ENCODE assay signal across 16 cellular contexts in the genomic region with DNA sequence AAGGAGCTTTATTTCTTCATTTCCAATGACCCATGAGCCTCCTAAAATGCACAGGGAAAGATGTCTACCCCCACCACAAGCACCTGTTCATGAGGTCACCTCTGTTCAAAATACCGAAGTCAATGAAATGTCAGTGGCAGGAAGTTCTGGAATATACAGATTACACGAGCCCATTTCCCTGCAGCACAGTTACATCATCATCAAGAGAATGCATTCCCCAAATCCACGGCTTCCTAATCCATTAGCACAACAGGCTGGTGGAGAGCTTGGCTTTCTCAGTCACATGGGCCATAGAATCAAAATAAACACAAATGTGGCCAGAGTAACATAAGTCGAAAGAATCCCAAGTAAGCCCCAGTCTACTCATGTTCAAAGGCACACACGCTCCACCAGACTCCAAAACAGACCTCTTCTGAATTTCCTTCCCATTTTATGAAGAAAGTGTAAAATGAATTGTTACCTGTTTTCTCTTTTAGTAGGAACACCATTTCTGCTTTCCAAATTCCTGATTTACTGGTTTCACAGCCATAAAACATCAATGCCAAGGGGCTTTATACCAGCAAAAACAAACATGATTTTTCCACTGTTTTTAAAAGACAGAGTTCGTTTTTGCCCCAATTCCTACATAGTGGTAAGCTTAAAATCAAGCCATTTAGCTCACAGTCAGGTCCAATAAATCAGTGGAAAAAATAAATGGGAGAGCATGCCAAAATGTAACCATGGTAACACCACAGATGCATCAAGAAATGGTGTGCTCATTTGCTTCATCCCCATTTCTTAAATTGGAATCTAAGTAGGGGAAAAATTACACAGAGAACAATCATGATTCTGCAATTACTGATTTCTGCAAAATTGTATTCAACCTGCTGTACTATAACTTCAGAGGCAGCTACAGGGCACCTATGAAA.
DNase-seq lines count a peak whose midpoint lies in the region; ATAC-seq, FAIRE-seq and TF ChIP-seq lines count a peak whose summit lies in the region.
"Had no signal": no experiment of that assay in that cellular context is flagged by ENCODE, and none has a peak within 500 bp of the region (broad histone marks: within the 10 kb centered on the region; RNA-seq: fewer than 3 reads in every experiment).

No MANE protein-coding gene starts in this region.

- H3K9ac ChIP-seq in H9 (ENCODE audit: extremely low read depth, insufficient read length, low read length) (no peak overlapping the region), endothelial cell of umbilical vein (replicated peaks; ENCODE audit: extremely low read depth, insufficient read depth, low read length) (no peak overlapping the region)

- no peak for DNase-seq in H9
- DNase-seq in NCI-H69 (lab: John Stamatoyannopoulos, UW): peak; percentile 19
- peak; percentile 89 for DNase-seq in endothelial cell of umbilical vein (ENCODE audit: low read depth, low spot score)
- DNase-seq in psoas muscle: no peak
- no peak for DNase-seq in gastrocnemius medialis
- no peak for DNase-seq in vagina (ENCODE audit: extremely low spot score in 2 of 2)
- DNase-seq: DMS153; left ventricle myocardium superior; occipital lobe; SIG-M5; stimulated activated CD4-positive, alpha-beta T cell treated with anti-CD3 and anti-CD28 coated beads, Interleukin-2, amount 100 ng/mL, for 24 hours; WERI-Rb-1 had no signal

- no peaks in the 10 kb centered on the region for H3K79me1 ChIP-seq in H9 (ENCODE audit: insufficient read depth, low read depth, low read length, poor library complexity, severe bottlenecking)

- no peaks in the 10 kb centered on the region for H3K79me2 ChIP-seq in H9 (ENCODE audit: insufficient read depth, low read length)
- no peaks in the 10 kb centered on the region for H3K79me2 ChIP-seq in endothelial cell of umbilical vein (ENCODE audit: control insufficient read depth, insufficient read depth, low read length)

- no peak overlapping the region for H2BK12ac ChIP-seq in H9 (ENCODE audit: insufficient read length, low read depth, low read length)

- no peak overlapping the region for H3K4me3 Mint-ChIP-seq in H9
- H3K4me3 Mint-ChIP-seq: stimulated activated naive CD8-positive, alpha-beta T cell treated with anti-CD3 and anti-CD28 coated beads, Interleukin-15, Interleukin-2, amounts not matched to agents 100 ng/mL and 50 ng/mL, for 24 hours had no signal

- H3K27me3 ChIP-seq in H9 (ENCODE audit: insufficient read depth, low read length) (no peaks in the 10 kb centered on the region), endothelial cell of umbilical vein (ENCODE audit: control insufficient read depth in 2 of 2, insufficient read depth in 2 of 2, low read length in 2 of 2) (no peaks in the 10 kb centered on the region), psoas muscle (ENCODE audit: insufficient read depth in 3 of 3, low read length in 2 of 3) (no peaks in the 10 kb centered on the region), gastrocnemius medialis (no peaks in the 10 kb centered on the region), vagina (no peaks in the 10 kb centered on the region)
- H3K27me3 ChIP-seq: ascending aorta had no signal

- H2BK120ac ChIP-seq in H9 (ENCODE audit: low read depth, low read length, poor library complexity, severe bottlenecking): no peak overlapping the region

- H2AK5ac ChIP-seq in H9 (ENCODE audit: insufficient read length, low read length): no peak overlapping the region

- H2AFZ ChIP-seq in H9 (ENCODE audit: low read length): no peak overlapping the region
- H2AFZ ChIP-seq in endothelial cell of umbilical vein (ENCODE audit: low read depth, low read length): no peak overlapping the region

- dilution Hi-C loops in endothelial cell of umbilical vein (cut with MboI; ENCODE audit: extremely low pct_ligation_motif_present, low sequenced_read_pairs): no loop called here

- H3K36me3 Mint-ChIP-seq in H9 (ENCODE audit: insufficient read depth in 1 of 3, low read depth in 3 of 3): no peaks in the 10 kb centered on the region

- CTCF ChIA-PET in endothelial cell of umbilical vein (lab: Charles Lee): interaction anchor here (0.6 to 0.9 kb wide), 3 partner anchors 12 to 180 kb away, joined by 3 to 4 read pairs (median 3); no protein-coding TSS in a partner anchor

- H3K9me3 ChIP-seq in H9 (ENCODE audit: control insufficient read depth, low read depth, low read length) (no peaks in the 10 kb centered on the region), endothelial cell of umbilical vein (replicated peaks; ENCODE audit: control insufficient read depth, insufficient read depth, low read length) (no peaks in the 10 kb centered on the region), psoas muscle (no peaks in the 10 kb centered on the region), gastrocnemius medialis (no peaks in the 10 kb centered on the region), vagina (no peaks in the 10 kb centered on the region)
- H3K9me3 ChIP-seq: ascending aorta had no signal

- H3K4me1 Mint-ChIP-seq in H9: peaks cover 36% of the 10 kb centered on the region in 2 experiments

- no peak overlapping the region for H4K91ac ChIP-seq in H9 (ENCODE audit: insufficient read length, low read depth, low read length)

- ATAC-seq in psoas muscle (peak in 3 of 4 donors; percentile 15 to 40 (median 23)), HG03432 (IDR thresholded peaks at IDR 0.05; ENCODE audit: unreplicated experiment) (no peak), GM21786 (IDR thresholded peaks at IDR 0.05; ENCODE audit: unreplicated experiment) (no peak), gastrocnemius medialis (no peak)

- no peak overlapping the region for H3T11ph ChIP-seq in H9 (ENCODE audit: low read length)

- POLR2A ChIA-PET in endothelial cell of umbilical vein (lab: Charles Lee): interaction anchor here (0.6 kb wide), 1 partner anchor 15 kb away, joined by 3 read pairs; no protein-coding TSS in a partner anchor

- TF ChIP-seq POLR2A in endothelial cell of umbilical vein (IDR thresholded peaks at IDR 0.05; ENCODE audit: low read depth, low read length) (no peak), gastrocnemius medialis (IDR thresholded peaks at IDR 0.05) (no peak), vagina (IDR thresholded peaks at IDR 0.05) (no peak)

- no peak overlapping the region for H4K8ac ChIP-seq in H9 (replicated peaks; ENCODE audit: insufficient read length, low read depth, low read length)

- H3K9me3 Mint-ChIP-seq in H9: no peaks in the 10 kb centered on the region

- H3K27ac ChIP-seq in H9 (ENCODE audit: insufficient read length, low read depth, low read length) (no peak overlapping the region), endothelial cell of umbilical vein (ENCODE audit: insufficient read depth, low read depth, low read length) (peak overlapping the region; percentile 2), psoas muscle (peak overlapping the region; percentile 12), gastrocnemius medialis (no peak overlapping the region), vagina (no peak overlapping the region)
- H3K27ac ChIP-seq: WERI-Rb-1 had no signal

- H3K4me3 ChIP-seq in endothelial cell of umbilical vein (replicated peaks in 1 of 3; ENCODE audit: insufficient read depth in 1 of 3, low read depth in 1 of 3, low read length in 3 of 3): no peak overlapping the region
- no peak overlapping the region for H3K4me3 ChIP-seq in psoas muscle
- H3K4me3 ChIP-seq in gastrocnemius medialis: no peak overlapping the region
- no peak overlapping the region for H3K4me3 ChIP-seq in vagina

- no peak overlapping the region for H2BK5ac ChIP-seq in H9 (ENCODE audit: insufficient read length, low read length)

- H3K36me3 ChIP-seq in endothelial cell of umbilical vein (ENCODE audit: control insufficient read depth in 2 of 2, extremely low read depth in 1 of 2, insufficient read depth in 2 of 2, low read length in 2 of 2) (peaks cover 0 to 4% of the 10 kb centered on the region in 2 experiments), psoas muscle (ENCODE audit: insufficient read depth in 1 of 2, low read depth in 1 of 2) (no peaks in the 10 kb centered on the region), gastrocnemius medialis (no peaks in the 10 kb centered on the region), vagina (no peaks in the 10 kb centered on the region)
- H3K36me3 ChIP-seq: ascending aorta, WERI-Rb-1 had no signal

- no peak for TF ChIP-seq CTCF in H9 (conservative IDR thresholded peaks at IDR 0.05)
- TF ChIP-seq CTCF in endothelial cell of umbilical vein (IDR thresholded peaks at IDR 0.05; ENCODE audit: extremely low read depth in 1 of 2, insufficient read depth in 1 of 2, low read depth in 1 of 2, low read length in 2 of 2): no peak
- TF ChIP-seq CTCF in psoas muscle (IDR thresholded peaks at IDR 0.05): no peak
- no peak for TF ChIP-seq CTCF in gastrocnemius medialis (IDR thresholded peaks at IDR 0.05 in 4 of 5, conservative IDR thresholded peaks at IDR 0.05 in 1 of 5)
- TF ChIP-seq CTCF in vagina (IDR thresholded peaks at IDR 0.05): no peak

- no peaks in the 10 kb centered on the region for H3K23me2 ChIP-seq in H9 (ENCODE audit: insufficient read length, low read depth, low read length, poor library complexity, severe bottlenecking)

- no peak overlapping the region for H2BK20ac ChIP-seq in H9 (ENCODE audit: low read depth, low read length, poor library complexity, severe bottlenecking)

- H3K23ac ChIP-seq in H9 (ENCODE audit: insufficient read length, low read depth, low read length): no peak overlapping the region

- H3K27ac Mint-ChIP-seq in H9: peak overlapping the region in 2 of 3 experiments; percentile 3 to 36; a peak in 1 of 7 replicates
- H3K27ac Mint-ChIP-seq: stimulated activated naive CD8-positive, alpha-beta T cell treated with anti-CD3 and anti-CD28 coated beads, Interleukin-15, Interleukin-2, amounts not matched to agents 100 ng/mL and 50 ng/mL, for 24 hours had no signal

- no peak overlapping the region for H3K4ac ChIP-seq in H9 (ENCODE audit: low read depth, low read length)

- peak; percentile 72 for FAIRE-seq in endothelial cell of umbilical vein (lab: Jason Lieb, UNC)

- H4K5ac ChIP-seq in H9 (ENCODE audit: insufficient read length, low read depth, low read length): no peak overlapping the region

- H2BK15ac ChIP-seq in H9 (ENCODE audit: low read depth, low read length): no peak overlapping the region

- H3K27me3 Mint-ChIP-seq in H9 (ENCODE audit: low read depth): no peaks in the 10 kb centered on the region
- H3K27me3 Mint-ChIP-seq: stimulated activated naive CD8-positive, alpha-beta T cell treated with anti-CD3 and anti-CD28 coated beads, Interleukin-15, Interleukin-2, amounts not matched to agents 100 ng/mL and 50 ng/mL, for 24 hours had no signal

- peaks cover 7% of the 10 kb centered on the region; the same call in 1 of the 2 replicates for H3K4me1 ChIP-seq in H9 (ENCODE audit: insufficient read depth, low read length)
- peaks cover 12% of the 10 kb centered on the region for H3K4me1 ChIP-seq in endothelial cell of umbilical vein (ENCODE audit: control insufficient read depth, extremely low read depth, insufficient read depth, low read length)
- H3K4me1 ChIP-seq in psoas muscle: peaks cover 20% of the 10 kb centered on the region
- peaks cover 8 to 41% of the 10 kb centered on the region in 2 donors for H3K4me1 ChIP-seq in gastrocnemius medialis
- H3K4me1 ChIP-seq in vagina: peaks cover 4% of the 10 kb centered on the region

- no peak overlapping the region for H3K18ac ChIP-seq in H9 (ENCODE audit: insufficient read length, low read depth, low read length)

- H3K4me2 ChIP-seq in H9 (ENCODE audit: insufficient read depth, insufficient read length, low read length): no peak overlapping the region
- H3K4me2 ChIP-seq in endothelial cell of umbilical vein (ENCODE audit: insufficient read depth, low read length): no peak overlapping the region

- H3K9me1 ChIP-seq in endothelial cell of umbilical vein (replicated peaks; ENCODE audit: control insufficient read depth, extremely low read depth, insufficient read depth, low read length): peaks cover 2% of the 10 kb centered on the region

- in situ Hi-C loops in gastrocnemius medialis (cut with MboI; ENCODE audit: low sequenced_read_pairs in 4 of 4): no loop called here

- H4K20me1 ChIP-seq in H9 (ENCODE audit: control insufficient read depth, insufficient read depth, insufficient read length) (no peaks in the 10 kb centered on the region), endothelial cell of umbilical vein (replicated peaks; ENCODE audit: control insufficient read depth, extremely low read depth, insufficient read depth, low read length) (no peaks in the 10 kb centered on the region)

- intact Hi-C loops in endothelial cell of umbilical vein (cut with micrococcal nuclease) (no loop called here), psoas muscle (cut with DNase I) (no loop called here), gastrocnemius medialis (cut with DNase I; ENCODE audit: low total_unique reads) (loop anchor here (10.0 kb wide), 1 partner anchor 135 kb away; no protein-coding TSS in a partner anchor), vagina (cut with DNase I) (no loop called here)

- H3K14ac ChIP-seq in H9 (ENCODE audit: insufficient read depth, low read length): no peak overlapping the region

- no CpG with 5 or more reads among the region's 6 CpGs for WGBS in H9 (ENCODE audit: extremely low coverage, insufficient read length, low lambda C conversion rate)
- 11 to 24% (median 16%) methylated on average over 6 of the region's 6 CpGs for WGBS in psoas muscle, 3 donors

- H3K56ac ChIP-seq in H9 (ENCODE audit: insufficient read length, low read depth, low read length): no peak overlapping the region

- TSS peak; percentile 36 for BruUV-seq in endothelial cell of umbilical vein (replicated peaks; lab: Mats Ljungman, UMichigan)

Comparison
In these comparisons a context has a peak if more than half of its experiments do, and no peak if none do; other contexts are left out.
1. DNase-seq: peak in NCI-H69 (single experiment) and endothelial cell of umbilical vein (single experiment); none in H9 (single experiment), psoas muscle (0 of 2), gastrocnemius medialis (0 of 2) and vagina (0 of 2).
2. H3K27ac ChIP-seq: peak in endothelial cell of umbilical vein (single experiment) and psoas muscle (single experiment); none in H9 (single experiment), gastrocnemius medialis (0 of 4) and vagina (single experiment).
3. ATAC-seq: peak in psoas muscle (3 of 4); none in HG03432 (single experiment), GM21786 (single experiment) and gastrocnemius medialis (0 of 2).